Comparison of ENCODE assay signal across 2 cellular contexts in genomic region chr16:86610779-86611516, GRCh38.
TF ChIP-seq lines count a peak whose summit lies in the region.

No MANE protein-coding gene starts in this region.

TF ChIP-seq in endothelial cell of umbilical vein, 7 proteins besides CTCF, POLR2A, EP300 and RAD21:
- TF ChIP-seq MYC (IDR thresholded peaks at IDR 0.05; ENCODE audit: low read depth, low read length) (no peak), GATA2 (IDR thresholded peaks at IDR 0.05; ENCODE audit: insufficient read depth, insufficient read length, low read depth, low read length) (no peak), EZH2 (IDR thresholded peaks at IDR 0.05; ENCODE audit: borderline replicate concordance, low read depth, low read length, severe bottlenecking) (no peak), JUN (IDR thresholded peaks at IDR 0.05; ENCODE audit: borderline replicate concordance, insufficient read depth, insufficient read length, low read depth) (no peak), FOS (IDR thresholded peaks at IDR 0.05; ENCODE audit: borderline replicate concordance, insufficient read depth, low read length) (no peak), POLR2AphosphoS5 (IDR thresholded peaks at IDR 0.05; ENCODE audit: insufficient read depth, low read depth, low read length) (no peak)
- TF ChIP-seq, protein P1, sequence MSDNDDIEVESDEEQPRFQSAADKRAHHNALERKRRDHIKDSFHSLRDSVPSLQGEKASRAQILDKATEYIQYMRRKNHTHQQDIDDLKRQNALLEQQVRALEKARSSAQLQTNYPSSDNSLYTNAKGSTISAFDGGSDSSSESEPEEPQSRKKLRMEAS (IDR thresholded peaks at IDR 0.05; ENCODE audit: insufficient read depth, insufficient read length): no peak

TF ChIP-seq in liver, 16 proteins besides CTCF, POLR2A, EP300 and RAD21:
- TF ChIP-seq ZBTB33 (IDR thresholded peaks at IDR 0.05) (no peak), GABPA (IDR thresholded peaks at IDR 0.05 in 1 of 2, conservative IDR thresholded peaks at IDR 0.05 in 1 of 2) (no peak), JUND (IDR thresholded peaks at IDR 0.05) (no peak), EGR1 (IDR thresholded peaks at IDR 0.05; ENCODE audit: low read depth in 2 of 2) (no peak), RXRA (IDR thresholded peaks at IDR 0.05) (no peak), HNF4A (conservative IDR thresholded peaks at IDR 0.05) (no peak), HNF4G (IDR thresholded peaks at IDR 0.05) (no peak), NR2F2 (IDR thresholded peaks at IDR 0.05) (no peak), FOXA2 (IDR thresholded peaks at IDR 0.05) (no peak), FOXA1 (IDR thresholded peaks at IDR 0.05) (no peak), SP1 (IDR thresholded peaks at IDR 0.05) (no peak), TAF1 (conservative IDR thresholded peaks at IDR 0.05) (no peak)
- TF ChIP-seq, protein P1 (IDR thresholded peaks at IDR 0.05): no peak
- TF ChIP-seq, protein P2, sequence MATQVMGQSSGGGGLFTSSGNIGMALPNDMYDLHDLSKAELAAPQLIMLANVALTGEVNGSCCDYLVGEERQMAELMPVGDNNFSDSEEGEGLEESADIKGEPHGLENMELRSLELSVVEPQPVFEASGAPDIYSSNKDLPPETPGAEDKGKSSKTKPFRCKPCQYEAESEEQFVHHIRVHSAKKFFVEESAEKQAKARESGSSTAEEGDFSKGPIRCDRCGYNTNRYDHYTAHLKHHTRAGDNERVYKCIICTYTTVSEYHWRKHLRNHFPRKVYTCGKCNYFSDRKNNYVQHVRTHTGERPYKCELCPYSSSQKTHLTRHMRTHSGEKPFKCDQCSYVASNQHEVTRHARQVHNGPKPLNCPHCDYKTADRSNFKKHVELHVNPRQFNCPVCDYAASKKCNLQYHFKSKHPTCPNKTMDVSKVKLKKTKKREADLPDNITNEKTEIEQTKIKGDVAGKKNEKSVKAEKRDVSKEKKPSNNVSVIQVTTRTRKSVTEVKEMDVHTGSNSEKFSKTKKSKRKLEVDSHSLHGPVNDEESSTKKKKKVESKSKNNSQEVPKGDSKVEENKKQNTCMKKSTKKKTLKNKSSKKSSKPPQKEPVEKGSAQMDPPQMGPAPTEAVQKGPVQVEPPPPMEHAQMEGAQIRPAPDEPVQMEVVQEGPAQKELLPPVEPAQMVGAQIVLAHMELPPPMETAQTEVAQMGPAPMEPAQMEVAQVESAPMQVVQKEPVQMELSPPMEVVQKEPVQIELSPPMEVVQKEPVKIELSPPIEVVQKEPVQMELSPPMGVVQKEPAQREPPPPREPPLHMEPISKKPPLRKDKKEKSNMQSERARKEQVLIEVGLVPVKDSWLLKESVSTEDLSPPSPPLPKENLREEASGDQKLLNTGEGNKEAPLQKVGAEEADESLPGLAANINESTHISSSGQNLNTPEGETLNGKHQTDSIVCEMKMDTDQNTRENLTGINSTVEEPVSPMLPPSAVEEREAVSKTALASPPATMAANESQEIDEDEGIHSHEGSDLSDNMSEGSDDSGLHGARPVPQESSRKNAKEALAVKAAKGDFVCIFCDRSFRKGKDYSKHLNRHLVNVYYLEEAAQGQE (IDR thresholded peaks at IDR 0.05): no peak
- TF ChIP-seq, protein P3, sequence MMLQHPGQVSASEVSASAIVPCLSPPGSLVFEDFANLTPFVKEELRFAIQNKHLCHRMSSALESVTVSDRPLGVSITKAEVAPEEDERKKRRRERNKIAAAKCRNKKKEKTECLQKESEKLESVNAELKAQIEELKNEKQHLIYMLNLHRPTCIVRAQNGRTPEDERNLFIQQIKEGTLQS (IDR thresholded peaks at IDR 0.05): no peak
